1 cellular context compared by ENCODE assay signal in the genomic region with DNA sequence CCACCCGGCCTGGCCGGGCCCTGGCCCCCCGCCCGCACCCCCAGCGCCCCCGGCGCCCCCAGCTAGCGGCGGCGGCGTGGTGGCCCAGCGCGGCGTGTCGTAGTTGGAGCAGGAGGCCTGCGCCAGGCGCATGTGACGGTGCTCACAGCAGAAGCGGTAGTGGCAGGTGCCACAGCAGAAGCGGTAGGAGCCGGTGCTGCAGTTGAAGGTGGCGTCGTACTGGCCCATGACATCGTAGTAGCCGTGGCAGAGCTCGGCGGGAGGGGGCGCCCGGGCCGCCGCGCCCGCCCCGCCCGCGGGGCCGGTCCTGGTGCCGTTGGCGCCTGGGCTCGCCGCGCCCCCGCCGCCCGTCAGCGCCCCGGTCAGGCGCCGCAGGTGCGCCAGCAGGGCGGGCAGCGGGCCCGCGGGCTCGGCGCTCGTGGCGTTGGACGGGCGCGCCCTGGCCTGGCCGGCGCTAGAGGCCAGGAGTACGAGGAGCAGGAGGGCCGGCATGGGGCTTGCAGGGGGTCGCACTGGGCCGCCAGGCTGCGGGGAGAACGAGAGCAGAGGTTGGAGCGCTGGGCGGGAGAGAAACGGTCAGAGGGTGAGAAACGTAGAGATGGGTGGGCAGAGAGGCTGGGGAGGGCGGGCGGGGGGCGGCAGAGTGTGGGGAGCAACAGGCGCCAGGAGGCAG.
A peak's percentile ranks its signal among the peaks of the same experiment; 100 is the strongest.
TF ChIP-seq lines count a peak whose summit lies in the region.

No MANE protein-coding gene starts in this region.

TF ChIP-seq in H1, 55 proteins besides CTCF, POLR2A, EP300 and RAD21:
- TF ChIP-seq BRCA1 (IDR thresholded peaks at IDR 0.05; ENCODE audit: low read depth, low read length) (no peak), FOSL1 (IDR thresholded peaks at IDR 0.05; ENCODE audit: insufficient read depth, low read depth, low read length) (no peak), BCL11A (IDR thresholded peaks at IDR 0.05; ENCODE audit: low read depth in 2 of 2, low read length in 2 of 2) (no peak), RNF2 (IDR thresholded peaks at IDR 0.05; ENCODE audit: borderline replicate concordance, low read depth, low read length, missing control alignments, poor library complexity, severe bottlenecking) (no peak), MAFK (IDR thresholded peaks at IDR 0.05; ENCODE audit: low read depth, low read length) (no peak), EZH2 (IDR thresholded peaks at IDR 0.05; ENCODE audit: low read depth, low read length, severe bottlenecking) (no peak), GABPA (IDR thresholded peaks at IDR 0.05; ENCODE audit: borderline replicate concordance, insufficient read depth, low read length) (no peak), CTBP2 (IDR thresholded peaks at IDR 0.05; ENCODE audit: borderline replicate concordance, insufficient read depth, insufficient read length, low read length) (no peak), SP2 (IDR thresholded peaks at IDR 0.05; ENCODE audit: low read length) (no peak), SUZ12 (IDR thresholded peaks at IDR 0.05; ENCODE audit: low read length) (no peak; the same call in 1 of the 2 replicates), MAX (IDR thresholded peaks at IDR 0.05) (peak; percentile 81), E2F6 (IDR thresholded peaks at IDR 0.05) (peak; percentile 72; the same call in 1 of the 2 replicates), TBP (IDR thresholded peaks at IDR 0.05; ENCODE audit: low read depth, low read length) (no peak), EGR1 (IDR thresholded peaks at IDR 0.05; ENCODE audit: borderline replicate concordance, low read depth, low read length) (no peak)
- TF ChIP-seq, protein P1, sequence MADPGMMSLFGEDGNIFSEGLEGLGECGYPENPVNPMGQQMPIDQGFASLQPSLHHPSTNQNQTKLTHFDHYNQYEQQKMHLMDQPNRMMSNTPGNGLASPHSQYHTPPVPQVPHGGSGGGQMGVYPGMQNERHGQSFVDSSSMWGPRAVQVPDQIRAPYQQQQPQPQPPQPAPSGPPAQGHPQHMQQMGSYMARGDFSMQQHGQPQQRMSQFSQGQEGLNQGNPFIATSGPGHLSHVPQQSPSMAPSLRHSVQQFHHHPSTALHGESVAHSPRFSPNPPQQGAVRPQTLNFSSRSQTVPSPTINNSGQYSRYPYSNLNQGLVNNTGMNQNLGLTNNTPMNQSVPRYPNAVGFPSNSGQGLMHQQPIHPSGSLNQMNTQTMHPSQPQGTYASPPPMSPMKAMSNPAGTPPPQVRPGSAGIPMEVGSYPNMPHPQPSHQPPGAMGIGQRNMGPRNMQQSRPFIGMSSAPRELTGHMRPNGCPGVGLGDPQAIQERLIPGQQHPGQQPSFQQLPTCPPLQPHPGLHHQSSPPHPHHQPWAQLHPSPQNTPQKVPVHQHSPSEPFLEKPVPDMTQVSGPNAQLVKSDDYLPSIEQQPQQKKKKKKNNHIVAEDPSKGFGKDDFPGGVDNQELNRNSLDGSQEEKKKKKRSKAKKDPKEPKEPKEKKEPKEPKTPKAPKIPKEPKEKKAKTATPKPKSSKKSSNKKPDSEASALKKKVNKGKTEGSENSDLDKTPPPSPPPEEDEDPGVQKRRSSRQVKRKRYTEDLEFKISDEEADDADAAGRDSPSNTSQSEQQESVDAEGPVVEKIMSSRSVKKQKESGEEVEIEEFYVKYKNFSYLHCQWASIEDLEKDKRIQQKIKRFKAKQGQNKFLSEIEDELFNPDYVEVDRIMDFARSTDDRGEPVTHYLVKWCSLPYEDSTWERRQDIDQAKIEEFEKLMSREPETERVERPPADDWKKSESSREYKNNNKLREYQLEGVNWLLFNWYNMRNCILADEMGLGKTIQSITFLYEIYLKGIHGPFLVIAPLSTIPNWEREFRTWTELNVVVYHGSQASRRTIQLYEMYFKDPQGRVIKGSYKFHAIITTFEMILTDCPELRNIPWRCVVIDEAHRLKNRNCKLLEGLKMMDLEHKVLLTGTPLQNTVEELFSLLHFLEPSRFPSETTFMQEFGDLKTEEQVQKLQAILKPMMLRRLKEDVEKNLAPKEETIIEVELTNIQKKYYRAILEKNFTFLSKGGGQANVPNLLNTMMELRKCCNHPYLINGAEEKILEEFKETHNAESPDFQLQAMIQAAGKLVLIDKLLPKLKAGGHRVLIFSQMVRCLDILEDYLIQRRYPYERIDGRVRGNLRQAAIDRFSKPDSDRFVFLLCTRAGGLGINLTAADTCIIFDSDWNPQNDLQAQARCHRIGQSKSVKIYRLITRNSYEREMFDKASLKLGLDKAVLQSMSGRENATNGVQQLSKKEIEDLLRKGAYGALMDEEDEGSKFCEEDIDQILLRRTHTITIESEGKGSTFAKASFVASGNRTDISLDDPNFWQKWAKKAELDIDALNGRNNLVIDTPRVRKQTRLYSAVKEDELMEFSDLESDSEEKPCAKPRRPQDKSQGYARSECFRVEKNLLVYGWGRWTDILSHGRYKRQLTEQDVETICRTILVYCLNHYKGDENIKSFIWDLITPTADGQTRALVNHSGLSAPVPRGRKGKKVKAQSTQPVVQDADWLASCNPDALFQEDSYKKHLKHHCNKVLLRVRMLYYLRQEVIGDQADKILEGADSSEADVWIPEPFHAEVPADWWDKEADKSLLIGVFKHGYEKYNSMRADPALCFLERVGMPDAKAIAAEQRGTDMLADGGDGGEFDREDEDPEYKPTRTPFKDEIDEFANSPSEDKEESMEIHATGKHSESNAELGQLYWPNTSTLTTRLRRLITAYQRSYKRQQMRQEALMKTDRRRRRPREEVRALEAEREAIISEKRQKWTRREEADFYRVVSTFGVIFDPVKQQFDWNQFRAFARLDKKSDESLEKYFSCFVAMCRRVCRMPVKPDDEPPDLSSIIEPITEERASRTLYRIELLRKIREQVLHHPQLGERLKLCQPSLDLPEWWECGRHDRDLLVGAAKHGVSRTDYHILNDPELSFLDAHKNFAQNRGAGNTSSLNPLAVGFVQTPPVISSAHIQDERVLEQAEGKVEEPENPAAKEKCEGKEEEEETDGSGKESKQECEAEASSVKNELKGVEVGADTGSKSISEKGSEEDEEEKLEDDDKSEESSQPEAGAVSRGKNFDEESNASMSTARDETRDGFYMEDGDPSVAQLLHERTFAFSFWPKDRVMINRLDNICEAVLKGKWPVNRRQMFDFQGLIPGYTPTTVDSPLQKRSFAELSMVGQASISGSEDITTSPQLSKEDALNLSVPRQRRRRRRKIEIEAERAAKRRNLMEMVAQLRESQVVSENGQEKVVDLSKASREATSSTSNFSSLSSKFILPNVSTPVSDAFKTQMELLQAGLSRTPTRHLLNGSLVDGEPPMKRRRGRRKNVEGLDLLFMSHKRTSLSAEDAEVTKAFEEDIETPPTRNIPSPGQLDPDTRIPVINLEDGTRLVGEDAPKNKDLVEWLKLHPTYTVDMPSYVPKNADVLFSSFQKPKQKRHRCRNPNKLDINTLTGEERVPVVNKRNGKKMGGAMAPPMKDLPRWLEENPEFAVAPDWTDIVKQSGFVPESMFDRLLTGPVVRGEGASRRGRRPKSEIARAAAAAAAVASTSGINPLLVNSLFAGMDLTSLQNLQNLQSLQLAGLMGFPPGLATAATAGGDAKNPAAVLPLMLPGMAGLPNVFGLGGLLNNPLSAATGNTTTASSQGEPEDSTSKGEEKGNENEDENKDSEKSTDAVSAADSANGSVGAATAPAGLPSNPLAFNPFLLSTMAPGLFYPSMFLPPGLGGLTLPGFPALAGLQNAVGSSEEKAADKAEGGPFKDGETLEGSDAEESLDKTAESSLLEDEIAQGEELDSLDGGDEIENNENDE (IDR thresholded peaks at IDR 0.05; ENCODE audit: insufficient replicate concordance, low read length): no peak
